In the genomic region with DNA sequence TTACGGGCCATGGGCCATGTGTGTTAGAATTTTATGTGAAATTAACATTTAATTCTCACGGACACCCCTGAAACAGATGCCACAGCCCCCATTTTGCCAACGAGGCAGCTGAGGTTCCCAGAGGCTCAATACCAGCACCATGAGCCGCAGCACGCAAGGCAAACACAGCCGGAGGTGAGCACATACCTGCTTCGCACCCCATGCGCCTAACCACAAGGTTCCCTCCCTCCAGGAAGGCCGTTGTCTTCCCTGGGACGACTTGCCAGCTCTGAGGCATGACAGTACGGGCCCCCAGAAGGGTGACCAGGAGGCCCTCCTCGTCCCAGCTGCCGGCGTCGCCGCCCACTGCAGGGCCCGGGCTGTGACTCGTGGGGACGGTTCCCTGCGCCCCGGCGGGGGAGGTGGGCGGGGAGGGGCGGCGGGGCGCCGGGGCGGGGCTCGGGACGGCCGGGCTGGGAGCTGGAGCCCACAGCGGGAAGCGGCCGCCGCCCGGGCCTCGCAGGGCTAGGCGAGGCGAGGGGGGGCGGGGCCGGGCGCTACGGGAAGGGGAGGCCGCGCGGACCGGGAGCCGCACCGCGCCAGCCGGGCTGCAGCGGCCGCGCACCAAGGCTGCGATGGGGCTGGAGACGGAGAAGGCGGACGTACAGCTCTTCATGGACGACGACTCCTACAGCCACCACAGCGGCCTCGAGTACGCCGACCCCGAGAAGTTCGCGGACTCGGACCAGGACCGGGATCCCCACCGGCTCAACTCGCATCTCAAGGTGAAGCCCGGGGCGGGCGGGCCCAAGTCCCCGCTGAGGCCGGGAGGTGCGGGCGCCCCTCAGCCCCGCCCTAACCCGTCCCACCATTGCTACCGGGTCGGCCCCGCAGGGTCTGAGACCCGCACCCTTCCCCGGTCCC, we compare ENCODE assay signal across 1 cellular context.
TF ChIP-seq lines count a peak whose summit lies in the region.

A gene with protein sequence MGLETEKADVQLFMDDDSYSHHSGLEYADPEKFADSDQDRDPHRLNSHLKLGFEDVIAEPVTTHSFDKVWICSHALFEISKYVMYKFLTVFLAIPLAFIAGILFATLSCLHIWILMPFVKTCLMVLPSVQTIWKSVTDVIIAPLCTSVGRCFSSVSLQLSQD (plus strand): TSS at position 571 of the 903 bp plus-strand sequence. CDS start 44 bp downstream, at position 615.

TF ChIP-seq in K562, 482 proteins besides CTCF, POLR2A, EP300 and RAD21 (continued from another document and continues in another):
- TF ChIP-seq, protein P1, sequence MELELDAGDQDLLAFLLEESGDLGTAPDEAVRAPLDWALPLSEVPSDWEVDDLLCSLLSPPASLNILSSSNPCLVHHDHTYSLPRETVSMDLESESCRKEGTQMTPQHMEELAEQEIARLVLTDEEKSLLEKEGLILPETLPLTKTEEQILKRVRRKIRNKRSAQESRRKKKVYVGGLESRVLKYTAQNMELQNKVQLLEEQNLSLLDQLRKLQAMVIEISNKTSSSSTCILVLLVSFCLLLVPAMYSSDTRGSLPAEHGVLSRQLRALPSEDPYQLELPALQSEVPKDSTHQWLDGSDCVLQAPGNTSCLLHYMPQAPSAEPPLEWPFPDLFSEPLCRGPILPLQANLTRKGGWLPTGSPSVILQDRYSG (tag; conservative IDR thresholded peaks at IDR 0.05; ENCODE audit: low read depth) = no peak
- TF ChIP-seq ZNF75A (CRISPR knock-in tag; IDR thresholded peaks at IDR 0.05) = no peak
- no peak for TF ChIP-seq GATA2 (CRISPR knock-in tag; IDR thresholded peaks at IDR 0.05)
- no peak for TF ChIP-seq TRIM28 (IDR thresholded peaks at IDR 0.05)
- TF ChIP-seq, protein P2, sequence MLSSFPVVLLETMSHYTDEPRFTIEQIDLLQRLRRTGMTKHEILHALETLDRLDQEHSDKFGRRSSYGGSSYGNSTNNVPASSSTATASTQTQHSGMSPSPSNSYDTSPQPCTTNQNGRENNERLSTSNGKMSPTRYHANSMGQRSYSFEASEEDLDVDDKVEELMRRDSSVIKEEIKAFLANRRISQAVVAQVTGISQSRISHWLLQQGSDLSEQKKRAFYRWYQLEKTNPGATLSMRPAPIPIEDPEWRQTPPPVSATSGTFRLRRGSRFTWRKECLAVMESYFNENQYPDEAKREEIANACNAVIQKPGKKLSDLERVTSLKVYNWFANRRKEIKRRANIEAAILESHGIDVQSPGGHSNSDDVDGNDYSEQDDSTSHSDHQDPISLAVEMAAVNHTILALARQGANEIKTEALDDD (IDR thresholded peaks at IDR 0.05) = no peak
- no peak for TF ChIP-seq SMARCC2 (IDR thresholded peaks at IDR 0.05; ENCODE audit: low read depth)
- TF ChIP-seq, protein P3, sequence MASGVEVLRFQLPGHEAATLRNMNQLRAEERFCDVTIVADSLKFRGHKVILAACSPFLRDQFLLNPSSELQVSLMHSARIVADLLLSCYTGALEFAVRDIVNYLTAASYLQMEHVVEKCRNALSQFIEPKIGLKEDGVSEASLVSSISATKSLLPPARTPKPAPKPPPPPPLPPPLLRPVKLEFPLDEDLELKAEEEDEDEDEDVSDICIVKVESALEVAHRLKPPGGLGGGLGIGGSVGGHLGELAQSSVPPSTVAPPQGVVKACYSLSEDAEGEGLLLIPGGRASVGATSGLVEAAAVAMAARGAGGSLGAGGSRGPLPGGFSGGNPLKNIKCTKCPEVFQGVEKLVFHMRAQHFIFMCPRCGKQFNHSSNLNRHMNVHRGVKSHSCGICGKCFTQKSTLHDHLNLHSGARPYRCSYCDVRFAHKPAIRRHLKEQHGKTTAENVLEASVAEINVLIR (CRISPR knock-in tag; IDR thresholded peaks at IDR 0.05) = no peak
- no peak for TF ChIP-seq PHTF2 (CRISPR knock-in tag; IDR thresholded peaks at IDR 0.05)
- no peak for TF ChIP-seq DMBX1 (CRISPR knock-in tag; IDR thresholded peaks at IDR 0.05; ENCODE audit: borderline replicate concordance)
- 0 out of 2 replicates have a peak, but pooled peaks have one; percentile 24 for TF ChIP-seq ZNF583 (CRISPR knock-in tag; IDR thresholded peaks at IDR 0.05)
- TF ChIP-seq TFE3 (CRISPR knock-in tag; IDR thresholded peaks at IDR 0.05) = no peak
- TF ChIP-seq CREM (IDR thresholded peaks at IDR 0.05; ENCODE audit: low read depth) = peak; percentile 36; the same call in 1 of the 2 replicates
- TF ChIP-seq CBFA2T3 (IDR thresholded peaks at IDR 0.05) = no peak
- TF ChIP-seq ZNF589 (CRISPR knock-in tag; IDR thresholded peaks at IDR 0.05; ENCODE audit: low read depth) = peak; percentile 53; the same call in 1 of the 2 replicates
- TF ChIP-seq HNRNPH1 (optimal IDR thresholded peaks at IDR 0.05; ENCODE audit: low read depth, low read length) = no peak
- TF ChIP-seq MYNN (IDR thresholded peaks at IDR 0.05) = no peak
- TF ChIP-seq MYNN (CRISPR knock-in tag; IDR thresholded peaks at IDR 0.05) = no peak
- TF ChIP-seq NCOA2 (IDR thresholded peaks at IDR 0.05; ENCODE audit: partially characterized antibody in 2 of 2) = no peak
- no peak for TF ChIP-seq E4F1 (CRISPR knock-in tag; IDR thresholded peaks at IDR 0.05; ENCODE audit: borderline replicate concordance)
- TF ChIP-seq MTA2 (IDR thresholded peaks at IDR 0.05; ENCODE audit: low read depth) = no peak
- TF ChIP-seq, protein P4, sequence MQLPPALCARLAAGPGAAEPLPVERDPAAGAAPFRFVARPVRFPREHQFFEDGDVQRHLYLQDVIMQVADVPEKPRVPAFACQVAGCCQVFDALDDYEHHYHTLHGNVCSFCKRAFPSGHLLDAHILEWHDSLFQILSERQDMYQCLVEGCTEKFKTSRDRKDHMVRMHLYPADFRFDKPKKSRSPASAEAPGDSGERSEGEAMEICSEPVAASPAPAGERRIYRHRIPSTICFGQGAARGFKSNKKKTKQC (CRISPR knock-in tag; IDR thresholded peaks at IDR 0.05) = no peak
- TF ChIP-seq ZNF830 (CRISPR knock-in tag; IDR thresholded peaks at IDR 0.05) = no peak
- TF ChIP-seq ETS1 (conservative IDR thresholded peaks at IDR 0.05; ENCODE audit: control insufficient read depth, low read depth, low read length) = peak; percentile 51
- TF ChIP-seq E2F3 (CRISPR knock-in tag; IDR thresholded peaks at IDR 0.05) = peak; percentile 64
- no peak; the same call in 1 of the 2 replicates for TF ChIP-seq ZNF740 (CRISPR knock-in tag; IDR thresholded peaks at IDR 0.05)
- peak in 1 of 2 experiments; percentile 60; a peak in 1 of 4 replicates for TF ChIP-seq ZNF740 (tag; IDR thresholded peaks at IDR 0.05)
- TF ChIP-seq, protein P5, sequence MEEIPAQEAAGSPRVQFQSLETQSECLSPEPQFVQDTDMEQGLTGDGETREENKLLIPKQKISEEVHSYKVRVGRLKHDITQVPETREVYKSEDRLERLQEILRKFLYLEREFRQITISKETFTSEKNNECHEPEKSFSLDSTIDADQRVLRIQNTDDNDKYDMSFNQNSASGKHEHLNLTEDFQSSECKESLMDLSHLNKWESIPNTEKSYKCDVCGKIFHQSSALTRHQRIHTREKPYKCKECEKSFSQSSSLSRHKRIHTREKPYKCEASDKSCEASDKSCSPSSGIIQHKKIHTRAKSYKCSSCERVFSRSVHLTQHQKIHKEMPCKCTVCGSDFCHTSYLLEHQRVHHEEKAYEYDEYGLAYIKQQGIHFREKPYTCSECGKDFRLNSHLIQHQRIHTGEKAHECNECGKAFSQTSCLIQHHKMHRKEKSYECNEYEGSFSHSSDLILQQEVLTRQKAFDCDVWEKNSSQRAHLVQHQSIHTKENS (CRISPR knock-in tag; IDR thresholded peaks at IDR 0.05) = no peak
- no peak for TF ChIP-seq ARNT (IDR thresholded peaks at IDR 0.05)
- no peak for TF ChIP-seq MTF1 (CRISPR knock-in tag; IDR thresholded peaks at IDR 0.05; ENCODE audit: borderline replicate concordance)
- peak; percentile 70; the same call in 1 of the 2 replicates for TF ChIP-seq ZNF695 (CRISPR knock-in tag; IDR thresholded peaks at IDR 0.05)
- TF ChIP-seq ATF7 (IDR thresholded peaks at IDR 0.05) = no peak
- TF ChIP-seq GMEB1 (CRISPR knock-in tag; IDR thresholded peaks at IDR 0.05) = no peak
- 0 out of 2 replicates have a peak, but pooled peaks have one; percentile 28 for TF ChIP-seq FOXO4 (CRISPR knock-in tag; IDR thresholded peaks at IDR 0.05)
- 0 out of 2 replicates have a peak, but pooled peaks have one; percentile 38 for TF ChIP-seq FOSL1 (tag; conservative IDR thresholded peaks at IDR 0.05)
- TF ChIP-seq NUFIP1 (IDR thresholded peaks at IDR 0.05; ENCODE audit: partially characterized antibody) = no peak
- TF ChIP-seq ZFP36 (IDR thresholded peaks at IDR 0.05; ENCODE audit: low read depth, low read length, partially characterized antibody) = peak; percentile 1
- TF ChIP-seq, protein P6, sequence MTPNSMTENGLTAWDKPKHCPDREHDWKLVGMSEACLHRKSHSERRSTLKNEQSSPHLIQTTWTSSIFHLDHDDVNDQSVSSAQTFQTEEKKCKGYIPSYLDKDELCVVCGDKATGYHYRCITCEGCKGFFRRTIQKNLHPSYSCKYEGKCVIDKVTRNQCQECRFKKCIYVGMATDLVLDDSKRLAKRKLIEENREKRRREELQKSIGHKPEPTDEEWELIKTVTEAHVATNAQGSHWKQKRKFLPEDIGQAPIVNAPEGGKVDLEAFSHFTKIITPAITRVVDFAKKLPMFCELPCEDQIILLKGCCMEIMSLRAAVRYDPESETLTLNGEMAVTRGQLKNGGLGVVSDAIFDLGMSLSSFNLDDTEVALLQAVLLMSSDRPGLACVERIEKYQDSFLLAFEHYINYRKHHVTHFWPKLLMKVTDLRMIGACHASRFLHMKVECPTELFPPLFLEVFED (CRISPR knock-in tag; conservative IDR thresholded peaks at IDR 0.05) = no peak
- TF ChIP-seq ZNF24 (IDR thresholded peaks at IDR 0.05) = 0 out of 2 replicates have a peak, but pooled peaks have one; percentile 20
- no peak for TF ChIP-seq ZSCAN29 (IDR thresholded peaks at IDR 0.05)
- TF ChIP-seq SRF (CRISPR knock-in tag; IDR thresholded peaks at IDR 0.05) = 0 out of 4 replicates have a peak, but pooled peaks of 1 of the 2 experiments have one; percentile 11
- no peak for TF ChIP-seq GTF2A2 (tag; IDR thresholded peaks at IDR 0.05)
- no peak for TF ChIP-seq CEBPB (tag; IDR thresholded peaks at IDR 0.05)
- TF ChIP-seq KLF10 (CRISPR knock-in tag; IDR thresholded peaks at IDR 0.05) = no peak
- peak; percentile 34; the same call in 1 of the 2 replicates for TF ChIP-seq MBD2 (IDR thresholded peaks at IDR 0.05; ENCODE audit: borderline replicate concordance, low read depth)
